ENCODE assay signal across 8 cellular contexts in genomic region chr2:47904903-47905453, GRCh38. TPM values are rescaled to one million over a fixed set of nuclear protein-coding genes. Genes with fewer than 3 reads are reported as not detected.
A peak's percentile ranks its signal among the peaks of the same experiment; 100 is the strongest.
DNase-seq lines count a peak whose midpoint lies in the region; ATAC-seq, FAIRE-seq and TF ChIP-seq lines count a peak whose summit lies in the region.

No MANE protein-coding gene starts in this region.

- no peak overlapping the region for H3T11ph ChIP-seq in H9 (ENCODE audit: low read length)

- no peak overlapping the region for H2AFZ ChIP-seq in H9 (ENCODE audit: low read length)

- H3K4me3 ChIP-seq in breast epithelium, result peak overlapping the region; percentile 70 to 90 (median 81)
- H3K4me3 ChIP-seq in kidney (ENCODE audit: low read length in 2 of 2), result peak overlapping the region; percentile 81 to 88

- H3K36me3 ChIP-seq in ES-I3 (ENCODE audit: insufficient read depth, low read length) (no peaks in the 10 kb centered on the region; the same call in 1 of the 2 replicates), breast epithelium (no peaks in the 10 kb centered on the region), kidney (ENCODE audit: control insufficient read depth in 1 of 2, insufficient read depth in 2 of 2, low read length in 2 of 2) (no peaks in the 10 kb centered on the region)

- no peaks in the 10 kb centered on the region for H4K20me1 ChIP-seq in H9 (ENCODE audit: control insufficient read depth, insufficient read depth, insufficient read length)

- H3K23ac ChIP-seq in H9 (ENCODE audit: insufficient read length, low read depth, low read length), result no peak overlapping the region

- DNase-seq in H9, result no peak
- DNase-seq in SK-N-DZ (ENCODE audit: low spot score), result peak; percentile 11
- DNase-seq in breast epithelium (ENCODE audit: low spot score in 2 of 2), result peak in 1 of 2 donors; percentile 32
- DNase-seq in kidney, result peak; percentile 85
- DNase-seq in stimulated activated CD4-positive, alpha-beta T cell treated with anti-CD3 and anti-CD28 coated beads, Interleukin-4, amount 100 ng/mL, for 48 hours (ENCODE audit: low read depth in 2 of 2), result peak; percentile 15 to 18
- no peak for DNase-seq in HTR-8/SVneo (ENCODE audit: insufficient read length, low spot score)

- H3K27me3 ChIP-seq in H9 (ENCODE audit: insufficient read depth, low read length) (no peaks in the 10 kb centered on the region), breast epithelium (no peaks in the 10 kb centered on the region)

- H3K18ac ChIP-seq in H9 (ENCODE audit: insufficient read length, low read depth, low read length), result peak overlapping the region; percentile 92

- TF ChIP-seq CTCF in H9 (conservative IDR thresholded peaks at IDR 0.05), result no peak
- TF ChIP-seq CTCF in breast epithelium (IDR thresholded peaks at IDR 0.05), result peak in 1 of 3 donors; percentile 19
- no peak for TF ChIP-seq CTCF in kidney (IDR thresholded peaks at IDR 0.05; ENCODE audit: borderline replicate concordance, extremely low read depth, insufficient read depth)

- H3K23me2 ChIP-seq in H9 (ENCODE audit: insufficient read length, low read depth, low read length, poor library complexity, severe bottlenecking), result peaks cover 17% of the 10 kb centered on the region

- intact Hi-C loops in breast epithelium (cut with DNase I; ENCODE audit: low total_unique reads) (no loop called here), kidney (cut with DNase I) (loop anchor here (10.0 kb wide), 1 partner anchor 50 kb away; no protein-coding TSS in a partner anchor)

- peak overlapping the region; percentile 97 to 99 for H3K4me3 Mint-ChIP-seq in H9

- H3K27ac ChIP-seq in H9 (ENCODE audit: insufficient read length, low read depth, low read length) (no peak overlapping the region), breast epithelium (peak overlapping the region; percentile 96 to 100), kidney (ENCODE audit: low read depth in 2 of 2, low read length in 2 of 2) (peak overlapping the region; percentile 87 to 99)

- no peaks in the 10 kb centered on the region for H3K79me1 ChIP-seq in H9 (ENCODE audit: insufficient read depth, low read depth, low read length, poor library complexity, severe bottlenecking)

- H3K4me2 ChIP-seq in H9 (ENCODE audit: insufficient read depth, insufficient read length, low read length), result peak overlapping the region; percentile 94

- no peak overlapping the region for H4K8ac ChIP-seq in H9 (replicated peaks; ENCODE audit: insufficient read length, low read depth, low read length)

- no peak overlapping the region for H2BK12ac ChIP-seq in H9 (ENCODE audit: insufficient read length, low read depth, low read length)

- H2BK15ac ChIP-seq in H9 (ENCODE audit: low read depth, low read length), result peak overlapping the region; percentile 92; the same call in 1 of the 2 replicates

- H2BK120ac ChIP-seq in H9 (ENCODE audit: low read depth, low read length, poor library complexity, severe bottlenecking), result no peak overlapping the region

- H2BK5ac ChIP-seq in H9 (ENCODE audit: insufficient read length, low read length), result peak overlapping the region; percentile 4

- H3K4ac ChIP-seq in H9 (ENCODE audit: low read depth, low read length), result no peak overlapping the region

- H3K4me1 Mint-ChIP-seq in H9, result peaks cover 23 to 26% of the 10 kb centered on the region in 2 experiments

- peak overlapping the region; percentile 93 for H3K14ac ChIP-seq in H9 (ENCODE audit: insufficient read depth, low read length)

- H2AK5ac ChIP-seq in H9 (ENCODE audit: insufficient read length, low read length), result no peak overlapping the region

- H3K9ac ChIP-seq in ES-I3 (ENCODE audit: low read depth, low read length) (peak overlapping the region; percentile 98), H9 (ENCODE audit: extremely low read depth, insufficient read length, low read length) (peak overlapping the region; percentile 95), kidney (ENCODE audit: low read length in 2 of 2) (peak overlapping the region; percentile 89 to 95)

- ATAC-seq in HG02970 (IDR thresholded peaks at IDR 0.05; ENCODE audit: low FRiP score, unreplicated experiment), result no peak

- peaks cover 0 to 2% of the 10 kb centered on the region in 2 experiments; a peak in 2 of 5 replicates for H3K9me3 Mint-ChIP-seq in H9

- H3K9me3 ChIP-seq in ES-I3 (ENCODE audit: control insufficient read depth, insufficient read depth, low read length), result no peaks in the 10 kb centered on the region
- no peaks in the 10 kb centered on the region for H3K9me3 ChIP-seq in H9 (ENCODE audit: control insufficient read depth, low read depth, low read length)
- no peaks in the 10 kb centered on the region for H3K9me3 ChIP-seq in breast epithelium
- no peaks in the 10 kb centered on the region for H3K9me3 ChIP-seq in kidney (ENCODE audit: control insufficient read depth in 1 of 2, low read length in 2 of 2)

- peaks cover 0 to 2% (median 0%) of the 10 kb centered on the region in 3 experiments; a peak in 2 of 7 replicates for H3K36me3 Mint-ChIP-seq in H9 (ENCODE audit: insufficient read depth in 1 of 3, low read depth in 3 of 3)

- FAIRE-seq in kidney (lab: Jason Lieb, UNC) (no peak), HTR-8/SVneo (lab: Jason Lieb, UNC) (no peak)

- H4K91ac ChIP-seq in H9 (ENCODE audit: insufficient read length, low read depth, low read length), result no peak overlapping the region

- no CpG with 5 or more reads among the region's 45 CpGs for WGBS in H9 (ENCODE audit: extremely low coverage, insufficient read length, low lambda C conversion rate)

- no peak overlapping the region for H2BK20ac ChIP-seq in H9 (ENCODE audit: low read depth, low read length, poor library complexity, severe bottlenecking)

- no peak for TF ChIP-seq POLR2A in breast epithelium (IDR thresholded peaks at IDR 0.05)

- no peaks in the 10 kb centered on the region for H3K27me3 Mint-ChIP-seq in H9 (ENCODE audit: low read depth)

- peak overlapping the region; percentile 95 to 100 (median 97) for H3K27ac Mint-ChIP-seq in H9

- peaks cover 31% of the 10 kb centered on the region; the same call in 1 of the 2 replicates for H3K79me2 ChIP-seq in H9 (ENCODE audit: insufficient read depth, low read length)

- H3K4me1 ChIP-seq in ES-I3 (ENCODE audit: insufficient read depth, low read length), result peaks cover 4% of the 10 kb centered on the region; the same call in 1 of the 2 replicates
- no peaks in the 10 kb centered on the region; the same call in 1 of the 2 replicates for H3K4me1 ChIP-seq in H9 (ENCODE audit: insufficient read depth, low read length)
- H3K4me1 ChIP-seq in breast epithelium, result peaks cover 3 to 5% of the 10 kb centered on the region in 2 donors
- H3K4me1 ChIP-seq in kidney (ENCODE audit: control insufficient read depth in 1 of 2, insufficient read depth in 1 of 2, low read depth in 1 of 2, low read length in 2 of 2), result peaks cover 3 to 4% of the 10 kb centered on the region in 2 donors

- H4K5ac ChIP-seq in H9 (ENCODE audit: insufficient read length, low read depth, low read length), result no peak overlapping the region

- H3K56ac ChIP-seq in H9 (ENCODE audit: insufficient read length, low read depth, low read length), result no peak overlapping the region

RNA-seq across cellular contexts. Expression of gene FBXO11, which starts 1.3 kb away (rescaled TPM):
- total RNA-seq in H9 (2021) (66.1 and 68.8 TPM in 2 replicates), breast epithelium (10 to 100 TPM; 59.3 to 71.7 (median 63.8) TPM), kidney (68.7 TPM)
- 25.0 and 27.3 TPM in 2 replicates for polyA plus RNA-seq in SK-N-DZ (2014; cell fraction: cytosol; rRNA removed)
- polyA plus RNA-seq in SK-N-DZ (2014; cell fraction: nucleus; rRNA removed), result 42.0 and 46.7 TPM in 2 replicates
- polyA plus RNA-seq in kidney (ENCODE audit: insufficient read depth, low read depth, low replicate concordance), result 21.9 TPM

Comparison
In these comparisons a context has a peak if more than half of its experiments do, and no peak if none do; other contexts are left out.
1. DNase-seq: peak in SK-N-DZ (single experiment), kidney (single experiment) and stimulated activated CD4-positive, alpha-beta T cell treated with anti-CD3 and anti-CD28 coated beads, Interleukin-4, amount 100 ng/mL, for 48 hours (2 of 2); none in H9 (single experiment) and HTR-8/SVneo (single experiment).
2. Peak in every context shown above with its lines, with median percentiles within 50 percentile points of each other: H3K9ac ChIP-seq.